In genomic region chr3:174619244-174619643, GRCh38 we compare ENCODE assay signal across 19 cellular contexts.
A peak's percentile ranks its signal among the peaks of the same experiment; 100 is the strongest.
DNase-seq lines count a peak whose midpoint lies in the region; ATAC-seq and TF ChIP-seq lines count a peak whose summit lies in the region.
"Had no signal": no experiment of that assay in that cellular context is flagged by ENCODE, and none has a peak within 500 bp of the region (broad histone marks: within the 10 kb centered on the region; RNA-seq: fewer than 3 reads in every experiment).

No MANE protein-coding gene starts in this region.

- POLR2A ChIA-PET in WTC11 (lab: Charles Lee): no interaction called here
- POLR2A ChIA-PET in activated CD4-positive, alpha-beta memory T cell treated with anti-CD3 and anti-CD28 coated beads for 36 hours (lab: Charles Lee): no interaction called here

- no peak overlapping the region for H3K4me3 ChIP-seq in BLaER1
- peak overlapping the region; percentile 22; the same call in 1 of the 2 replicates for H3K4me3 ChIP-seq in MM.1S (ENCODE audit: low read length)
- H3K4me3 ChIP-seq: A549, K562 had no signal

- H3K9me3 Mint-ChIP-seq in WTC11 (no peaks in the 10 kb centered on the region), chondrocyte (ENCODE audit: low read depth) (no peaks in the 10 kb centered on the region)
- peaks cover 4% of the 10 kb centered on the region for H3K9me3 Mint-ChIP-seq in activated CD4-positive, alpha-beta memory T cell treated with anti-CD3 and anti-CD28 coated beads for 36 hours
- H3K9me3 Mint-ChIP-seq: H9; T-helper 1 cell treated with Interleukin-12 subunit alpha and Interleukin-12 subunit beta and Interleukin-4 antibody, amounts not matched to agents 30 μg/mL and 1 μg/mL, for 36 hours had no signal

- peaks cover 17% of the 10 kb centered on the region for H3F3A ChIP-seq in MM.1S (ENCODE audit: insufficient read depth, low read length)

- CTCF ChIA-PET in WTC11 (lab: Charles Lee): no interaction called here
- CTCF ChIA-PET in activated CD4-positive, alpha-beta memory T cell treated with anti-CD3 and anti-CD28 coated beads for 36 hours (lab: Charles Lee): no interaction called here

- peak overlapping the region; percentile 72 for H3K27ac Mint-ChIP-seq in WTC11
- H3K27ac Mint-ChIP-seq in chondrocyte (ENCODE audit: unreplicated experiment): no peak overlapping the region
- no peak overlapping the region for H3K27ac Mint-ChIP-seq in activated CD4-positive, alpha-beta memory T cell treated with anti-CD3 and anti-CD28 coated beads for 36 hours
- H3K27ac Mint-ChIP-seq: CD14-positive monocyte; T-helper 1 cell treated with Interleukin-12 subunit alpha and Interleukin-12 subunit beta and Interleukin-4 antibody, amounts not matched to agents 30 μg/mL and 1 μg/mL, for 36 hours had no signal

- H3K9me3 ChIP-seq in BLaER1 (no peaks in the 10 kb centered on the region), MM.1S (replicated peaks; ENCODE audit: insufficient read depth, low read length) (no peaks in the 10 kb centered on the region)
- H3K9me3 ChIP-seq: A549, Caco-2 had no signal

- peaks cover 5% of the 10 kb centered on the region; the same call in 1 of the 2 replicates for H3K4me1 Mint-ChIP-seq in WTC11
- H3K4me1 Mint-ChIP-seq in chondrocyte (ENCODE audit: low read depth): no peaks in the 10 kb centered on the region
- H3K4me1 Mint-ChIP-seq in activated CD4-positive, alpha-beta memory T cell treated with anti-CD3 and anti-CD28 coated beads for 36 hours (ENCODE audit: low read depth): no peaks in the 10 kb centered on the region
- H3K4me1 Mint-ChIP-seq: H9 had no signal

- H2AFZ ChIP-seq in MM.1S (ENCODE audit: low read length): peak overlapping the region; percentile 59

- H3K79me2 ChIP-seq in MM.1S (ENCODE audit: low read length): no peaks in the 10 kb centered on the region

- H3K36me3 ChIP-seq in BLaER1: no peaks in the 10 kb centered on the region
- no peaks in the 10 kb centered on the region for H3K36me3 ChIP-seq in MM.1S (replicated peaks; ENCODE audit: insufficient read depth, low read length)

- intact Hi-C loops in activated CD4-positive, alpha-beta memory T cell treated with anti-CD3 and anti-CD28 coated beads for 36 hours (cut with micrococcal nuclease): no loop called here

- H3K4me3 Mint-ChIP-seq in WTC11 (no peak overlapping the region), chondrocyte (ENCODE audit: unreplicated experiment) (no peak overlapping the region)
- H3K4me3 Mint-ChIP-seq in activated CD4-positive, alpha-beta memory T cell treated with anti-CD3 and anti-CD28 coated beads for 36 hours: no peak overlapping the region
- H3K4me3 Mint-ChIP-seq: CD14-positive monocyte; H9; T-helper 1 cell treated with Interleukin-12 subunit alpha and Interleukin-12 subunit beta and Interleukin-4 antibody, amounts not matched to agents 30 μg/mL and 1 μg/mL, for 36 hours had no signal

- H3K27me3 ChIP-seq in BLaER1: no peaks in the 10 kb centered on the region
- no peaks in the 10 kb centered on the region for H3K27me3 ChIP-seq in MM.1S (replicated peaks; ENCODE audit: insufficient read depth, low read length)

- H3K9ac ChIP-seq in BLaER1 (no peak overlapping the region), MM.1S (ENCODE audit: low read length) (peak overlapping the region; percentile 36; the same call in 1 of the 2 replicates)

- H3K36me3 Mint-ChIP-seq in WTC11: no peaks in the 10 kb centered on the region
- no peaks in the 10 kb centered on the region for H3K36me3 Mint-ChIP-seq in chondrocyte (ENCODE audit: low read depth)
- no peaks in the 10 kb centered on the region for H3K36me3 Mint-ChIP-seq in activated CD4-positive, alpha-beta memory T cell treated with anti-CD3 and anti-CD28 coated beads for 36 hours
- H3K36me3 Mint-ChIP-seq: CD14-positive monocyte had no signal

- no peak overlapping the region for H3K27ac ChIP-seq in BLaER1
- H3K27ac ChIP-seq in MM.1S (ENCODE audit: low read length): peak overlapping the region; percentile 66
- H3K27ac ChIP-seq: A549 had no signal

- H3K9me2 ChIP-seq in MM.1S (replicated peaks; ENCODE audit: insufficient read depth, low read length): no peaks in the 10 kb centered on the region

- H4K20me1 ChIP-seq in BLaER1 (no peaks in the 10 kb centered on the region), MM.1S (ENCODE audit: insufficient read depth, low read length) (no peaks in the 10 kb centered on the region)

- DNase-seq in MM.1S (no peak), NCI-H345 treated with DMSO at 0.1 percent for 48 hours (lab: John Stamatoyannopoulos, UW; ENCODE audit: unreplicated experiment) (peak; percentile 62), WTC11 (ENCODE audit: low spot score) (no peak), chondrocyte (ENCODE audit: low spot score) (no peak), germinal center (ENCODE audit: low spot score) (no peak), superior temporal gyrus (ENCODE audit: extremely low spot score) (no peak)
- no peak for DNase-seq in activated CD4-positive, alpha-beta memory T cell treated with anti-CD3 and anti-CD28 coated beads for 36 hours
- DNase-seq: Caco-2, H9, NCI-H187, NCI-H2171 treated with DMSO at 0.1 percent for 48 hours, NCI-H524, OCI-M1, SIG-M5 had no signal

- peaks cover 23% of the 10 kb centered on the region for H3K4me1 ChIP-seq in BLaER1
- peaks cover 29% of the 10 kb centered on the region for H3K4me1 ChIP-seq in MM.1S (ENCODE audit: low read length)
- H3K4me1 ChIP-seq: A549, Caco-2 had no signal

- TF ChIP-seq CTCF in MM.1S (IDR thresholded peaks at IDR 0.05; ENCODE audit: low read length) (no peak), WTC11 (IDR thresholded peaks at IDR 0.05) (no peak), chondrocyte (IDR thresholded peaks at IDR 0.05) (no peak)

- H3K4me2 ChIP-seq in BLaER1 (peak overlapping the region; percentile 38; the same call in 1 of the 2 replicates), MM.1S (ENCODE audit: low read depth, low read length) (peak overlapping the region; percentile 74)
- H3K4me2 ChIP-seq: A549 had no signal

- no peak for ATAC-seq in WTC11
- ATAC-seq: A549, K562 had no signal

- H3K27me3 Mint-ChIP-seq in WTC11 (ENCODE audit: low read depth) (no peaks in the 10 kb centered on the region), chondrocyte (ENCODE audit: low read depth) (no peaks in the 10 kb centered on the region)
- no peaks in the 10 kb centered on the region for H3K27me3 Mint-ChIP-seq in activated CD4-positive, alpha-beta memory T cell treated with anti-CD3 and anti-CD28 coated beads for 36 hours

TF ChIP-seq in WTC11, 78 proteins besides CTCF, POLR2A, EP300 and RAD21:
- no peak for TF ChIP-seq MYBL2 (CRISPR knock-in tag; IDR thresholded peaks at IDR 0.05)
- no peak for TF ChIP-seq AR (CRISPR knock-in tag; IDR thresholded peaks at IDR 0.05)
- no peak for TF ChIP-seq FOXP4 (CRISPR knock-in tag; IDR thresholded peaks at IDR 0.05)
